Comparison of ENCODE assay signal across 1 cellular context in the genomic region with DNA sequence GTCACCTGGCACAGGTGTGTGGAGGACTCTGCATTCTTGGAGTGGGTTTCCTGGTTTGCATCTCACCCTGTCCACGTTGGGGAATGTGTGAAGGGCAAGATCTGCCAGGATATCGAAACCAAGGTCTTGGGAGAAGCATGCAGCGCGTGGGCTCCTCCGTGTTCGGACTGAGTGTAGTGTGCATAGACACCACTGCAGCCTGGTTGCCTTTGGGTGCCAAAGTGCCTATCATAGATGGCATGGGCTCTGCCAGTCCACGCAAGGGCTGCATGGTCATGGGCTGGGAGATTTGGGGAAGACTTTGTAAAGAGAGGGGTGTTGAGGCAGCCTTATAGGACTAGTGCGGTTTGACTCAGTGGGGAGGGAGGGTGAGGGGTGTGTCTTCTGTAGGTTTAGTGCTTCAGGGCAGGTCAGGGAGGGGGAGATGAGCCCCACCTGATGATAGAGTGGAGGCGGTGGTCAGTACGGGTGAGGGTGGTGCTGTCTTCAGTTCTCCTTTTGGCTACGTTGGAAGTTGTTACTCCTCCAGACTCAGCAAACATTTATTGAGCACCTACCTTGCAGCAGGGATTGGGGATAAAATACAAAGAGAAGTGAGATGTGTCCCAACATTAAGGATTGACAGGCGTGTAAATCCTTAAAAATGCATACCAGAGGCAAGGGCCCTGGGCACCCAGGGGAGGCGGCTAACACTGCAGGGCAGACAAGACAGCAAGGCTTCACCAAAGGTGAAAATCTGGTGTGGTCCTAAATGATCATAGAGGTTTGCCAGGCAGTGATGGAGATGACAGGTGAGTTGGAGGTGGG.
TF ChIP-seq lines count a peak whose summit lies in the region.

No MANE protein-coding gene starts in this region.

TF ChIP-seq in HepG2, 621 proteins besides CTCF, POLR2A, EP300 and RAD21:
- no peak for TF ChIP-seq POLR2G (IDR thresholded peaks at IDR 0.05; ENCODE audit: low read depth, low read length)
- TF ChIP-seq, protein P1, sequence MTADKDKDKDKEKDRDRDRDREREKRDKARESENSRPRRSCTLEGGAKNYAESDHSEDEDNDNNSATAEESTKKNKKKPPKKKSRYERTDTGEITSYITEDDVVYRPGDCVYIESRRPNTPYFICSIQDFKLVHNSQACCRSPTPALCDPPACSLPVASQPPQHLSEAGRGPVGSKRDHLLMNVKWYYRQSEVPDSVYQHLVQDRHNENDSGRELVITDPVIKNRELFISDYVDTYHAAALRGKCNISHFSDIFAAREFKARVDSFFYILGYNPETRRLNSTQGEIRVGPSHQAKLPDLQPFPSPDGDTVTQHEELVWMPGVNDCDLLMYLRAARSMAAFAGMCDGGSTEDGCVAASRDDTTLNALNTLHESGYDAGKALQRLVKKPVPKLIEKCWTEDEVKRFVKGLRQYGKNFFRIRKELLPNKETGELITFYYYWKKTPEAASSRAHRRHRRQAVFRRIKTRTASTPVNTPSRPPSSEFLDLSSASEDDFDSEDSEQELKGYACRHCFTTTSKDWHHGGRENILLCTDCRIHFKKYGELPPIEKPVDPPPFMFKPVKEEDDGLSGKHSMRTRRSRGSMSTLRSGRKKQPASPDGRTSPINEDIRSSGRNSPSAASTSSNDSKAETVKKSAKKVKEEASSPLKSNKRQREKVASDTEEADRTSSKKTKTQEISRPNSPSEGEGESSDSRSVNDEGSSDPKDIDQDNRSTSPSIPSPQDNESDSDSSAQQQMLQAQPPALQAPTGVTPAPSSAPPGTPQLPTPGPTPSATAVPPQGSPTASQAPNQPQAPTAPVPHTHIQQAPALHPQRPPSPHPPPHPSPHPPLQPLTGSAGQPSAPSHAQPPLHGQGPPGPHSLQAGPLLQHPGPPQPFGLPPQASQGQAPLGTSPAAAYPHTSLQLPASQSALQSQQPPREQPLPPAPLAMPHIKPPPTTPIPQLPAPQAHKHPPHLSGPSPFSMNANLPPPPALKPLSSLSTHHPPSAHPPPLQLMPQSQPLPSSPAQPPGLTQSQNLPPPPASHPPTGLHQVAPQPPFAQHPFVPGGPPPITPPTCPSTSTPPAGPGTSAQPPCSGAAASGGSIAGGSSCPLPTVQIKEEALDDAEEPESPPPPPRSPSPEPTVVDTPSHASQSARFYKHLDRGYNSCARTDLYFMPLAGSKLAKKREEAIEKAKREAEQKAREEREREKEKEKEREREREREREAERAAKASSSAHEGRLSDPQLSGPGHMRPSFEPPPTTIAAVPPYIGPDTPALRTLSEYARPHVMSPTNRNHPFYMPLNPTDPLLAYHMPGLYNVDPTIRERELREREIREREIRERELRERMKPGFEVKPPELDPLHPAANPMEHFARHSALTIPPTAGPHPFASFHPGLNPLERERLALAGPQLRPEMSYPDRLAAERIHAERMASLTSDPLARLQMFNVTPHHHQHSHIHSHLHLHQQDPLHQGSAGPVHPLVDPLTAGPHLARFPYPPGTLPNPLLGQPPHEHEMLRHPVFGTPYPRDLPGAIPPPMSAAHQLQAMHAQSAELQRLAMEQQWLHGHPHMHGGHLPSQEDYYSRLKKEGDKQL (CRISPR knock-in tag; IDR thresholded peaks at IDR 0.05; ENCODE audit: low read depth), result no peak
- no peak for TF ChIP-seq KLF16 (CRISPR knock-in tag; IDR thresholded peaks at IDR 0.05)
- TF ChIP-seq SMC3 (IDR thresholded peaks at IDR 0.05; ENCODE audit: low read length), result no peak
- no peak for TF ChIP-seq MAFK (conservative IDR thresholded peaks at IDR 0.05 in 1 of 2, IDR thresholded peaks at IDR 0.05 in 1 of 2; ENCODE audit: low read length in 2 of 2)
- TF ChIP-seq KLF6 (CRISPR knock-in tag; IDR thresholded peaks at IDR 0.05), result no peak
- TF ChIP-seq, protein P2, sequence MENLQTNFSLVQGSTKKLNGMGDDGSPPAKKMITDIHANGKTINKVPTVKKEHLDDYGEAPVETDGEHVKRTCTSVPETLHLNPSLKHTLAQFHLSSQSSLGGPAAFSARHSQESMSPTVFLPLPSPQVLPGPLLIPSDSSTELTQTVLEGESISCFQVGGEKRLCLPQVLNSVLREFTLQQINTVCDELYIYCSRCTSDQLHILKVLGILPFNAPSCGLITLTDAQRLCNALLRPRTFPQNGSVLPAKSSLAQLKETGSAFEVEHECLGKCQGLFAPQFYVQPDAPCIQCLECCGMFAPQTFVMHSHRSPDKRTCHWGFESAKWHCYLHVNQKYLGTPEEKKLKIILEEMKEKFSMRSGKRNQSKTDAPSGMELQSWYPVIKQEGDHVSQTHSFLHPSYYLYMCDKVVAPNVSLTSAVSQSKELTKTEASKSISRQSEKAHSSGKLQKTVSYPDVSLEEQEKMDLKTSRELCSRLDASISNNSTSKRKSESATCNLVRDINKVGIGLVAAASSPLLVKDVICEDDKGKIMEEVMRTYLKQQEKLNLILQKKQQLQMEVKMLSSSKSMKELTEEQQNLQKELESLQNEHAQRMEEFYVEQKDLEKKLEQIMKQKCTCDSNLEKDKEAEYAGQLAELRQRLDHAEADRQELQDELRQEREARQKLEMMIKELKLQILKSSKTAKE (CRISPR knock-in tag; IDR thresholded peaks at IDR 0.05; ENCODE audit: borderline replicate concordance), result 0 out of 2 replicates have a peak, but pooled peaks have one; percentile 13
- TF ChIP-seq ZNF75D (CRISPR knock-in tag; IDR thresholded peaks at IDR 0.05; ENCODE audit: borderline replicate concordance), result 0 out of 2 replicates have a peak, but pooled peaks have one; percentile 82
